ENCODE assay signal across 8 cellular contexts in the genomic region with DNA sequence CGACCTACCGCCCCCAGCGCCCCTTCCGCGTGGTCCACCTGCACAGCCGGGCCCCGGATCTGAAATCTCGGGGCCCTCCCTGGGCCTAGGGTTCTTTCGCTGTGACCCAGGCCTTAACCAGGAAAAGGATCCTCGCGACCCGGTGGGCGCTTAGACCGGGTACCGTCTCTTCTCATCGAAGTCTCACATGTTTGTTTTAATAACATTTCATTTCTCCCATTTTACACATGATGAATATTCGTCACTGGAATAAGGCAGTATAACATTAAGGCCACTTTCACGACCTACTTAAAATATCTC. TPM values are rescaled to one million over a fixed set of nuclear protein-coding genes. Genes with fewer than 3 reads are reported as not detected.
DNase-seq lines count a peak whose midpoint lies in the region; ATAC-seq and TF ChIP-seq lines count a peak whose summit lies in the region.

No MANE protein-coding gene starts in this region.

- H3K23ac ChIP-seq in H9 (ENCODE audit: insufficient read length, low read depth, low read length), result no peak overlapping the region

- H4K8ac ChIP-seq in H9 (replicated peaks; ENCODE audit: insufficient read length, low read depth, low read length), result no peak overlapping the region

- no CpG with 5 or more reads among the region's 18 CpGs for WGBS in H9 (ENCODE audit: extremely low coverage, insufficient read length, low lambda C conversion rate)

- H3K4me2 ChIP-seq in H9 (ENCODE audit: insufficient read depth, insufficient read length, low read length), result peak overlapping the region; percentile 37

- TF ChIP-seq CTCF in H9 (conservative IDR thresholded peaks at IDR 0.05), result 0 out of 3 replicates have a peak, but pooled peaks have one; percentile 3
- no peak for TF ChIP-seq CTCF in fibroblast of villous mesenchyme (IDR thresholded peaks at IDR 0.05; ENCODE audit: insufficient read depth, low read depth, low read length)

- H3K27me3 Mint-ChIP-seq in H9 (ENCODE audit: low read depth) (no peaks in the 10 kb centered on the region), T-helper 17 cell (no peaks in the 10 kb centered on the region)

- H3K4ac ChIP-seq in H9 (ENCODE audit: low read depth, low read length), result no peak overlapping the region

- H2BK20ac ChIP-seq in H9 (ENCODE audit: low read depth, low read length, poor library complexity, severe bottlenecking), result no peak overlapping the region

- H3K4me1 ChIP-seq in H9 (ENCODE audit: insufficient read depth, low read length) (no peaks in the 10 kb centered on the region), skeletal muscle tissue (ENCODE audit: control insufficient read depth in 3 of 3, insufficient read depth in 3 of 3, low read length in 3 of 3) (peaks cover 42 to 58% (median 53%) of the 10 kb centered on the region in 3 donors)

- H3K4me3 Mint-ChIP-seq in H9, result peak overlapping the region; percentile 91 to 95
- H3K4me3 Mint-ChIP-seq in T-helper 17 cell, result peak overlapping the region; percentile 90

- no peaks in the 10 kb centered on the region for H3K27me3 ChIP-seq in H9 (ENCODE audit: insufficient read depth, low read length)
- no peaks in the 10 kb centered on the region for H3K27me3 ChIP-seq in skeletal muscle tissue (ENCODE audit: control insufficient read depth in 3 of 3, insufficient read depth in 3 of 3, low read length in 3 of 3)

- no peak overlapping the region for H2BK5ac ChIP-seq in H9 (ENCODE audit: insufficient read length, low read length)

- no peak overlapping the region for H2BK12ac ChIP-seq in H9 (ENCODE audit: insufficient read length, low read depth, low read length)

- H3K27ac ChIP-seq in H9 (ENCODE audit: insufficient read length, low read depth, low read length), result no peak overlapping the region
- peak overlapping the region; percentile 65 for H3K27ac ChIP-seq in skeletal muscle tissue (ENCODE audit: low read depth, low read length)

- H3K4me3 ChIP-seq in fibroblast of villous mesenchyme (ENCODE audit: low read depth, low read length) (peak overlapping the region; percentile 86), skeletal muscle tissue (ENCODE audit: low read length in 3 of 3) (peak overlapping the region; percentile 81 to 89 (median 87))

- H3K23me2 ChIP-seq in H9 (ENCODE audit: insufficient read length, low read depth, low read length, poor library complexity, severe bottlenecking), result peaks cover 22% of the 10 kb centered on the region

- H2AFZ ChIP-seq in H9 (ENCODE audit: low read length), result no peak overlapping the region

- no peak overlapping the region for H3K18ac ChIP-seq in H9 (ENCODE audit: insufficient read length, low read depth, low read length)

- no peak overlapping the region for H4K5ac ChIP-seq in H9 (ENCODE audit: insufficient read length, low read depth, low read length)

- H3K4me1 Mint-ChIP-seq in H9, result peaks cover 27 to 28% of the 10 kb centered on the region in 2 experiments
- H3K4me1 Mint-ChIP-seq in T-helper 17 cell, result peaks cover 28% of the 10 kb centered on the region

- peak overlapping the region; percentile 38 to 87 (median 42); a peak in 6 of 7 replicates for H3K27ac Mint-ChIP-seq in H9
- peak overlapping the region; percentile 93 for H3K27ac Mint-ChIP-seq in T-helper 17 cell

- H3K36me3 ChIP-seq in skeletal muscle tissue (ENCODE audit: control insufficient read depth in 3 of 3, insufficient read depth in 3 of 3, low read length in 3 of 3), result peaks cover 35 to 42% (median 36%) of the 10 kb centered on the region in 3 donors

- no peak overlapping the region for H2BK15ac ChIP-seq in H9 (ENCODE audit: low read depth, low read length)

- H2AK5ac ChIP-seq in H9 (ENCODE audit: insufficient read length, low read length), result no peak overlapping the region

- H3T11ph ChIP-seq in H9 (ENCODE audit: low read length), result no peak overlapping the region

- H3K36me3 Mint-ChIP-seq in H9 (ENCODE audit: insufficient read depth in 1 of 3, low read depth in 3 of 3) (peaks cover 21 to 43% (median 37%) of the 10 kb centered on the region in 3 experiments), T-helper 17 cell (ENCODE audit: low read depth) (peaks cover 4% of the 10 kb centered on the region)

- no peaks in the 10 kb centered on the region for H3K79me2 ChIP-seq in H9 (ENCODE audit: insufficient read depth, low read length)

- H4K91ac ChIP-seq in H9 (ENCODE audit: insufficient read length, low read depth, low read length), result no peak overlapping the region

- ATAC-seq in T-helper 17 cell (no peak), GM21423 (IDR thresholded peaks at IDR 0.05; ENCODE audit: unreplicated experiment) (no peak), GM18502 (IDR thresholded peaks at IDR 0.05; ENCODE audit: poor library complexity, unreplicated experiment) (no peak)

- no peak for DNase-seq in H9
- DNase-seq in T-helper 17 cell, result no peak
- peak; percentile 12 for DNase-seq in fibroblast of villous mesenchyme (ENCODE audit: low read depth)
- DNase-seq in NCI-H2081 treated with DMSO at 0.1 percent for 48 hours (lab: John Stamatoyannopoulos, UW), result no peak
- DNase-seq in NCI-H1417 treated with DMSO at 0.1 percent for 48 hours (lab: John Stamatoyannopoulos, UW), result no peak

- H3K9ac ChIP-seq in H9 (ENCODE audit: extremely low read depth, insufficient read length, low read length) (no peak overlapping the region), skeletal muscle tissue (ENCODE audit: low read depth in 1 of 3, low read length in 3 of 3) (peak overlapping the region; percentile 68 to 86 (median 81))

- peaks cover 2% of the 10 kb centered on the region for H4K20me1 ChIP-seq in H9 (ENCODE audit: control insufficient read depth, insufficient read depth, insufficient read length)

- H3K9me3 ChIP-seq in H9 (ENCODE audit: control insufficient read depth, low read depth, low read length), result no peaks in the 10 kb centered on the region
- H3K9me3 ChIP-seq in T-helper 17 cell (ENCODE audit: control insufficient read depth, low read length, poor library complexity, severe bottlenecking), result no peaks in the 10 kb centered on the region
- no peaks in the 10 kb centered on the region for H3K9me3 ChIP-seq in skeletal muscle tissue (ENCODE audit: control insufficient read depth in 3 of 3, low read length in 3 of 3)

- H2BK120ac ChIP-seq in H9 (ENCODE audit: low read depth, low read length, poor library complexity, severe bottlenecking), result no peak overlapping the region

- no peak overlapping the region for H3K56ac ChIP-seq in H9 (ENCODE audit: insufficient read length, low read depth, low read length)

- no peaks in the 10 kb centered on the region for H3K79me1 ChIP-seq in H9 (ENCODE audit: insufficient read depth, low read depth, low read length, poor library complexity, severe bottlenecking)

- H3K14ac ChIP-seq in H9 (ENCODE audit: insufficient read depth, low read length), result no peak overlapping the region

- H3K9me3 Mint-ChIP-seq in H9, result no peaks in the 10 kb centered on the region

RNA-seq across cellular contexts. Expression of a gene that starts 0.3 kb away (rescaled TPM):
- total RNA-seq in H9 (2021) (27.1 and 32.3 TPM in 2 replicates), T-helper 17 cell (10 to 100 TPM; 21.2 to 27.4 TPM), fibroblast of villous mesenchyme (40.6 and 43.2 TPM in 2 replicates), skeletal muscle tissue (27.7 TPM)

RNA-seq across cellular contexts. Expression of a gene that starts 3.3 kb away (rescaled TPM):
- 39.9 and 40.7 TPM in 2 replicates for total RNA-seq in H9 (2021)
- total RNA-seq in T-helper 17 cell, result 10 to 100 TPM; 61.3 to 62.9 TPM
- 39.3 and 48.3 TPM in 2 replicates for total RNA-seq in fibroblast of villous mesenchyme
- 39.1 TPM for total RNA-seq in skeletal muscle tissue

RNA-seq across cellular contexts. Expression of a gene that starts 10.5 kb away (rescaled TPM):
- 408 and 414 TPM in 2 replicates for total RNA-seq in H9 (2021)
- total RNA-seq in T-helper 17 cell, result 100 to 1,000 TPM in 1 of 2 donors, 10 to 100 TPM in 1; 96.8 to 108 TPM
- 225 and 260 TPM in 2 replicates for total RNA-seq in fibroblast of villous mesenchyme
- 523 TPM for total RNA-seq in skeletal muscle tissue

RNA-seq across cellular contexts. Expression of a gene that starts 11.5 kb away (rescaled TPM):
- total RNA-seq in H9 (2021), result 282 and 298 TPM in 2 replicates
- total RNA-seq in T-helper 17 cell, result 100 to 1,000 TPM; 181 to 202 TPM
- 75.6 and 77.3 TPM in 2 replicates for total RNA-seq in fibroblast of villous mesenchyme
- 54.3 TPM for total RNA-seq in skeletal muscle tissue

RNA-seq across cellular contexts. Expression of a gene that starts 28.6 kb away (rescaled TPM):
- total RNA-seq in H9 (2021) (34.5 and 36.0 TPM in 2 replicates), T-helper 17 cell (10 to 100 TPM; 37.8 to 43.2 TPM), fibroblast of villous mesenchyme (23.8 and 26.8 TPM in 2 replicates), skeletal muscle tissue (17.2 TPM)
